ENCODE assay signal across 2 cellular contexts in genomic region chr17:60351012-60351695, GRCh38.
A peak's percentile ranks its signal among the peaks of the same experiment; 100 is the strongest.
TF ChIP-seq lines count a peak whose summit lies in the region.

No MANE protein-coding gene starts in this region.

TF ChIP-seq in HEK293, 187 proteins besides CTCF, POLR2A, EP300 and RAD21 (continued from another document):
- TF ChIP-seq ZNF626 (tag by site-specific recombination; IDR thresholded peaks at IDR 0.05) (no peak), ZNF266 (tag by site-specific recombination; IDR thresholded peaks at IDR 0.05; ENCODE audit: low read depth) (no peak), ZNF354C (tag by site-specific recombination; IDR thresholded peaks at IDR 0.05; ENCODE audit: borderline replicate concordance, low read depth) (no peak)
- TF ChIP-seq, protein P1, sequence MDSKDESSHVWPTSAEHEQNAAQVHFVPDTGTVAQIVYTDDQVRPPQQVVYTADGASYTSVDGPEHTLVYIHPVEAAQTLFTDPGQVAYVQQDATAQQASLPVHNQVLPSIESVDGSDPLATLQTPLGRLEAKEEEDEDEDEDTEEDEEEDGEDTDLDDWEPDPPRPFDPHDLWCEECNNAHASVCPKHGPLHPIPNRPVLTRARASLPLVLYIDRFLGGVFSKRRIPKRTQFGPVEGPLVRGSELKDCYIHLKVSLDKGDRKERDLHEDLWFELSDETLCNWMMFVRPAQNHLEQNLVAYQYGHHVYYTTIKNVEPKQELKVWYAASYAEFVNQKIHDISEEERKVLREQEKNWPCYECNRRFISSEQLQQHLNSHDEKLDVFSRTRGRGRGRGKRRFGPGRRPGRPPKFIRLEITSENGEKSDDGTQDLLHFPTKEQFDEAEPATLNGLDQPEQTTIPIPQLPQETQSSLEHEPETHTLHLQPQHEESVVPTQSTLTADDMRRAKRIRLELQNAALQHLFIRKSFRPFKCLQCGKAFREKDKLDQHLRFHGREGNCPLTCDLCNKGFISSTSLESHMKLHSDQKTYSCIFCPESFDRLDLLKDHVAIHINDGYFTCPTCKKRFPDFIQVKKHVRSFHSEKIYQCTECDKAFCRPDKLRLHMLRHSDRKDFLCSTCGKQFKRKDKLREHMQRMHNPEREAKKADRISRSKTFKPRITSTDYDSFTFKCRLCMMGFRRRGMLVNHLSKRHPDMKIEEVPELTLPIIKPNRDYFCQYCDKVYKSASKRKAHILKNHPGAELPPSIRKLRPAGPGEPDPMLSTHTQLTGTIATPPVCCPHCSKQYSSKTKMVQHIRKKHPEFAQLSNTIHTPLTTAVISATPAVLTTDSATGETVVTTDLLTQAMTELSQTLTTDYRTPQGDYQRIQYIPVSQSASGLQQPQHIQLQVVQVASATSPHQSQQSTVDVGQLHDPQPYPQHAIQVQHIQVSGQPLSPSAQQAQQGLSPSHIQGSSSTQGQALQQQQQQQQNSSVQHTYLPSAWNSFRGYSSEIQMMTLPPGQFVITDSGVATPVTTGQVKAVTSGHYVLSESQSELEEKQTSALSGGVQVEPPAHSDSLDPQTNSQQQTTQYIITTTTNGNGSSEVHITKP (tag by site-specific recombination; IDR thresholded peaks at IDR 0.05), result peak; percentile 98

TF ChIP-seq in GM12878, 131 proteins besides CTCF, POLR2A, EP300 and RAD21:
- no peak for TF ChIP-seq CEBPZ (IDR thresholded peaks at IDR 0.05; ENCODE audit: low read depth, low read length)
- peak; percentile 58 for TF ChIP-seq ATF7 (IDR thresholded peaks at IDR 0.05; ENCODE audit: low read depth)
- TF ChIP-seq RB1 (IDR thresholded peaks at IDR 0.05; ENCODE audit: borderline replicate concordance), result no peak
- TF ChIP-seq, protein P2, sequence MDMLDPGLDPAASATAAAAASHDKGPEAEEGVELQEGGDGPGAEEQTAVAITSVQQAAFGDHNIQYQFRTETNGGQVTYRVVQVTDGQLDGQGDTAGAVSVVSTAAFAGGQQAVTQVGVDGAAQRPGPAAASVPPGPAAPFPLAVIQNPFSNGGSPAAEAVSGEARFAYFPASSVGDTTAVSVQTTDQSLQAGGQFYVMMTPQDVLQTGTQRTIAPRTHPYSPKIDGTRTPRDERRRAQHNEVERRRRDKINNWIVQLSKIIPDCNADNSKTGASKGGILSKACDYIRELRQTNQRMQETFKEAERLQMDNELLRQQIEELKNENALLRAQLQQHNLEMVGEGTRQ (IDR thresholded peaks at IDR 0.05; ENCODE audit: borderline replicate concordance, low read depth, low read length), result no peak
- TF ChIP-seq IRF5 (IDR thresholded peaks at IDR 0.05; ENCODE audit: borderline replicate concordance), result no peak
- TF ChIP-seq ETV6 (conservative IDR thresholded peaks at IDR 0.05 in 1 of 2, IDR thresholded peaks at IDR 0.05 in 1 of 2; ENCODE audit: borderline replicate concordance in 1 of 2, low read depth in 1 of 2), result 0 out of 4 replicates have a peak, but pooled peaks of 1 of the 2 experiments have one; percentile 36
- TF ChIP-seq, protein P3, sequence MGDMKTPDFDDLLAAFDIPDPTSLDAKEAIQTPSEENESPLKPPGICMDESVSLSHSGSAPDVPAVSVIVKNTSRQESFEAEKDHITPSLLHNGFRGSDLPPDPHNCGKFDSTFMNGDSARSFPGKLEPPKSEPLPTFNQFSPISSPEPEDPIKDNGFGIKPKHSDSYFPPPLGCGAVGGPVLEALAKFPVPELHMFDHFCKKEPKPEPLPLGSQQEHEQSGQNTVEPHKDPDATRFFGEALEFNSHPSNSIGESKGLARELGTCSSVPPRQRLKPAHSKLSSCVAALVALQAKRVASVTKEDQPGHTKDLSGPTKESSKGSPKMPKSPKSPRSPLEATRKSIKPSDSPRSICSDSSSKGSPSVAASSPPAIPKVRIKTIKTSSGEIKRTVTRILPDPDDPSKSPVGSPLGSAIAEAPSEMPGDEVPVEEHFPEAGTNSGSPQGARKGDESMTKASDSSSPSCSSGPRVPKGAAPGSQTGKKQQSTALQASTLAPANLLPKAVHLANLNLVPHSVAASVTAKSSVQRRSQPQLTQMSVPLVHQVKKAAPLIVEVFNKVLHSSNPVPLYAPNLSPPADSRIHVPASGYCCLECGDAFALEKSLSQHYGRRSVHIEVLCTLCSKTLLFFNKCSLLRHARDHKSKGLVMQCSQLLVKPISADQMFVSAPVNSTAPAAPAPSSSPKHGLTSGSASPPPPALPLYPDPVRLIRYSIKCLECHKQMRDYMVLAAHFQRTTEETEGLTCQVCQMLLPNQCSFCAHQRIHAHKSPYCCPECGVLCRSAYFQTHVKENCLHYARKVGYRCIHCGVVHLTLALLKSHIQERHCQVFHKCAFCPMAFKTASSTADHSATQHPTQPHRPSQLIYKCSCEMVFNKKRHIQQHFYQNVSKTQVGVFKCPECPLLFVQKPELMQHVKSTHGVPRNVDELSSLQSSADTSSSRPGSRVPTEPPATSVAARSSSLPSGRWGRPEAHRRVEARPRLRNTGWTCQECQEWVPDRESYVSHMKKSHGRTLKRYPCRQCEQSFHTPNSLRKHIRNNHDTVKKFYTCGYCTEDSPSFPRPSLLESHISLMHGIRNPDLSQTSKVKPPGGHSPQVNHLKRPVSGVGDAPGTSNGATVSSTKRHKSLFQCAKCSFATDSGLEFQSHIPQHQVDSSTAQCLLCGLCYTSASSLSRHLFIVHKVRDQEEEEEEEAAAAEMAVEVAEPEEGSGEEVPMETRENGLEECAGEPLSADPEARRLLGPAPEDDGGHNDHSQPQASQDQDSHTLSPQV (IDR thresholded peaks at IDR 0.05), result no peak
- peak; percentile 83 for TF ChIP-seq FOXK2 (IDR thresholded peaks at IDR 0.05)
- TF ChIP-seq CUX1 (IDR thresholded peaks at IDR 0.05; ENCODE audit: insufficient replicate concordance, low read depth, low read length), result no peak
- TF ChIP-seq YY1 (IDR thresholded peaks at IDR 0.05; ENCODE audit: low read depth, low read length), result no peak
- no peak for TF ChIP-seq POLR2AphosphoS2 (IDR thresholded peaks at IDR 0.05; ENCODE audit: low read depth, low read length)
- TF ChIP-seq CREM (IDR thresholded peaks at IDR 0.05; ENCODE audit: low read depth), result no peak
- peak; percentile 25; the same call in 1 of the 2 replicates for TF ChIP-seq JUND (IDR thresholded peaks at IDR 0.05; ENCODE audit: low read depth, low read length)
- TF ChIP-seq YBX1 (IDR thresholded peaks at IDR 0.05), result no peak
